In the genomic region with DNA sequence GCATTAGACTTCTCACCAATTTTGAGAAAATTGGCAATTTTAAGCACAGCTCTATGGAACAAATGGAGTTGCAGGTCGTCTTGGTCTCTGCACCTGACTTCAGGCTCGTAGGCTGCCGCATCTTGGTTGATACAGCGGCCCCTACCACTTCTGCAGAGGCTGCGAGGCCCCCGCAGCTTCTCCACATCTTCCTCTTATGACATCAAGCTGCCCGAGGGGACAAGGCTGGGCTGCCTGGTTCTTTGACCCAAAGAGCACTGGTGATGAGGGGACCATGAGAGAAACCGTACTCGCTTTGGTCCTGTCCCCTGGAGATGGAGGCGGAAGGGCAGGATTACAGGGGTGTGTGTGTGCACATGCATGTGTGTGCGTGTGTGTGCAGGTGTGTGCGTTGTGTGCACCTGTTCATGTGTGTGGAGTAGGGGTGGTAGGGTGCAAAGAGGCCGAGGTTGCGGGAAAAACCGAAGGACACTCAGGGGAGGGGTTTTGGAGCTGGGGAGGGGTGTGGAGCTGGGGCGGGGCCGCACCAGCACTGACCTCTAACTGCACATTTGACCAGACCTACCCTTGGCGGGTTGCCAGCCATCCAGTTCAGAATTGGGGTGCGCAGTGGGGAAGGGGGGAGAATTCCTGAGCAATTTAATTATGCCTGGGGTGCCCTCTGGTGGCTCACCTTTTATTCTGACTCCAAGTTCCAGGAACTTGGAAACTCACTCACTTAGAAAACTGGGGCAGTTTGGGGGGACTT, we compare ENCODE assay signal across 8 cellular contexts.
A peak's percentile ranks its signal among the peaks of the same experiment; 100 is the strongest.
DNase-seq lines count a peak whose midpoint lies in the region; ATAC-seq and TF ChIP-seq lines count a peak whose summit lies in the region.

No MANE protein-coding gene starts in this region.

- no peaks in the 10 kb centered on the region for H4K20me1 ChIP-seq in hepatocyte (ENCODE audit: insufficient read depth, poor library complexity, severe bottlenecking)

- peaks cover 15% of the 10 kb centered on the region for H3K9me3 Mint-ChIP-seq in WTC11

- DNase-seq in stimulated activated CD4-positive, alpha-beta T cell treated with anti-CD3 and anti-CD28 coated beads, Interleukin-15, amount 100 ng/mL, for 24 hours = peak; percentile 31
- DNase-seq in stimulated activated CD4-positive, alpha-beta T cell treated with anti-CD3 and anti-CD28 coated beads, Interleukin-2, amount 100 ng/mL, for 48 hours = no peak
- DNase-seq in WTC11 (ENCODE audit: low spot score) = peak; percentile 47
- DNase-seq in hepatocyte (ENCODE audit: low spot score) = peak; percentile 51
- DNase-seq in upper lobe of right lung = no peak
- DNase-seq in NCI-H1930 (lab: John Stamatoyannopoulos, UW) = no peak

- peaks cover 9% of the 10 kb centered on the region; the same call in 1 of the 2 replicates for H3K4me1 Mint-ChIP-seq in WTC11

- CTCF ChIA-PET in WTC11 (lab: Charles Lee) = interaction anchor here (0.7 kb wide), 1 partner anchor 11 kb away, joined by 3 read pairs; no protein-coding TSS in a partner anchor

- H3K4me1 ChIP-seq in hepatocyte (ENCODE audit: insufficient read depth) = no peaks in the 10 kb centered on the region
- peaks cover 5% of the 10 kb centered on the region for H3K4me1 ChIP-seq in upper lobe of right lung

- 0 out of 2 replicates have a peak overlapping the region, but pooled peaks have one; percentile 7 for H3K27ac Mint-ChIP-seq in WTC11

- ATAC-seq in WTC11 = peak; percentile 56
- ATAC-seq in upper lobe of right lung = peak; percentile 35
- ATAC-seq in GM19397 (IDR thresholded peaks at IDR 0.05; ENCODE audit: unreplicated experiment) = no peak
- ATAC-seq in HG03342 (IDR thresholded peaks at IDR 0.05; ENCODE audit: unreplicated experiment) = no peak

- no peak; the same call in 1 of the 2 replicates for TF ChIP-seq CTCF in WTC11 (IDR thresholded peaks at IDR 0.05)
- TF ChIP-seq CTCF in hepatocyte (IDR thresholded peaks at IDR 0.05; ENCODE audit: poor library complexity) = peak; percentile 69
- peak; percentile 53 for TF ChIP-seq CTCF in upper lobe of right lung (IDR thresholded peaks at IDR 0.05)

- no peak overlapping the region for H3K4me2 ChIP-seq in hepatocyte

- POLR2A ChIA-PET in WTC11 (lab: Charles Lee) = no interaction called here

- no peaks in the 10 kb centered on the region for H3K79me2 ChIP-seq in hepatocyte

- peaks cover 14% of the 10 kb centered on the region for H3K36me3 Mint-ChIP-seq in WTC11

- no peak overlapping the region for H3K4me3 Mint-ChIP-seq in WTC11

- no peaks in the 10 kb centered on the region for H3K27me3 ChIP-seq in hepatocyte
- no peaks in the 10 kb centered on the region for H3K27me3 ChIP-seq in upper lobe of right lung

- intact Hi-C loops in upper lobe of right lung (cut with DNase I) = no loop called here

- H3K9me3 ChIP-seq in hepatocyte (ENCODE audit: low read depth) = no peaks in the 10 kb centered on the region
- H3K9me3 ChIP-seq in upper lobe of right lung = no peaks in the 10 kb centered on the region

- H3K4me3 ChIP-seq in hepatocyte (no peak overlapping the region), upper lobe of right lung (no peak overlapping the region)

- no peaks in the 10 kb centered on the region for H3K36me3 ChIP-seq in hepatocyte (replicated peaks; ENCODE audit: insufficient read depth, low read depth)
- no peaks in the 10 kb centered on the region for H3K36me3 ChIP-seq in upper lobe of right lung

- no peaks in the 10 kb centered on the region for H3K9me2 ChIP-seq in hepatocyte (replicated peaks; ENCODE audit: insufficient read depth)

- H2AFZ ChIP-seq in hepatocyte = no peak overlapping the region

- H3K27ac ChIP-seq in hepatocyte = no peak overlapping the region
- H3K27ac ChIP-seq in upper lobe of right lung = no peak overlapping the region

- peaks cover 4% of the 10 kb centered on the region; the same call in 1 of the 2 replicates for H3K27me3 Mint-ChIP-seq in WTC11 (ENCODE audit: low read depth)

- WGBS in hepatocyte (ENCODE audit: low lambda C conversion rate, missing lambda C conversion rate) = 82% methylated on average over 19 of the region's 19 CpGs

TF ChIP-seq in WTC11, 78 proteins besides CTCF, POLR2A, EP300 and RAD21:
- TF ChIP-seq SMAD4 (CRISPR knock-in tag; IDR thresholded peaks at IDR 0.05) (no peak), FOXP1 (CRISPR knock-in tag; IDR thresholded peaks at IDR 0.05; ENCODE audit: borderline replicate concordance) (no peak), OVOL2 (CRISPR knock-in tag; IDR thresholded peaks at IDR 0.05; ENCODE audit: borderline replicate concordance) (no peak), GABPB1 (CRISPR knock-in tag; IDR thresholded peaks at IDR 0.05) (no peak), ZNF396 (CRISPR knock-in tag; IDR thresholded peaks at IDR 0.05; ENCODE audit: borderline replicate concordance) (no peak), ZNF121 (CRISPR knock-in tag; IDR thresholded peaks at IDR 0.05) (no peak)
- TF ChIP-seq, protein P1, sequence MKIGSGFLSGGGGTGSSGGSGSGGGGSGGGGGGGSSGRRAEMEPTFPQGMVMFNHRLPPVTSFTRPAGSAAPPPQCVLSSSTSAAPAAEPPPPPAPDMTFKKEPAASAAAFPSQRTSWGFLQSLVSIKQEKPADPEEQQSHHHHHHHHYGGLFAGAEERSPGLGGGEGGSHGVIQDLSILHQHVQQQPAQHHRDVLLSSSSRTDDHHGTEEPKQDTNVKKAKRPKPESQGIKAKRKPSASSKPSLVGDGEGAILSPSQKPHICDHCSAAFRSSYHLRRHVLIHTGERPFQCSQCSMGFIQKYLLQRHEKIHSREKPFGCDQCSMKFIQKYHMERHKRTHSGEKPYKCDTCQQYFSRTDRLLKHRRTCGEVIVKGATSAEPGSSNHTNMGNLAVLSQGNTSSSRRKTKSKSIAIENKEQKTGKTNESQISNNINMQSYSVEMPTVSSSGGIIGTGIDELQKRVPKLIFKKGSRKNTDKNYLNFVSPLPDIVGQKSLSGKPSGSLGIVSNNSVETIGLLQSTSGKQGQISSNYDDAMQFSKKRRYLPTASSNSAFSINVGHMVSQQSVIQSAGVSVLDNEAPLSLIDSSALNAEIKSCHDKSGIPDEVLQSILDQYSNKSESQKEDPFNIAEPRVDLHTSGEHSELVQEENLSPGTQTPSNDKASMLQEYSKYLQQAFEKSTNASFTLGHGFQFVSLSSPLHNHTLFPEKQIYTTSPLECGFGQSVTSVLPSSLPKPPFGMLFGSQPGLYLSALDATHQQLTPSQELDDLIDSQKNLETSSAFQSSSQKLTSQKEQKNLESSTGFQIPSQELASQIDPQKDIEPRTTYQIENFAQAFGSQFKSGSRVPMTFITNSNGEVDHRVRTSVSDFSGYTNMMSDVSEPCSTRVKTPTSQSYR (CRISPR knock-in tag; IDR thresholded peaks at IDR 0.05) = no peak
- TF ChIP-seq, protein P2, sequence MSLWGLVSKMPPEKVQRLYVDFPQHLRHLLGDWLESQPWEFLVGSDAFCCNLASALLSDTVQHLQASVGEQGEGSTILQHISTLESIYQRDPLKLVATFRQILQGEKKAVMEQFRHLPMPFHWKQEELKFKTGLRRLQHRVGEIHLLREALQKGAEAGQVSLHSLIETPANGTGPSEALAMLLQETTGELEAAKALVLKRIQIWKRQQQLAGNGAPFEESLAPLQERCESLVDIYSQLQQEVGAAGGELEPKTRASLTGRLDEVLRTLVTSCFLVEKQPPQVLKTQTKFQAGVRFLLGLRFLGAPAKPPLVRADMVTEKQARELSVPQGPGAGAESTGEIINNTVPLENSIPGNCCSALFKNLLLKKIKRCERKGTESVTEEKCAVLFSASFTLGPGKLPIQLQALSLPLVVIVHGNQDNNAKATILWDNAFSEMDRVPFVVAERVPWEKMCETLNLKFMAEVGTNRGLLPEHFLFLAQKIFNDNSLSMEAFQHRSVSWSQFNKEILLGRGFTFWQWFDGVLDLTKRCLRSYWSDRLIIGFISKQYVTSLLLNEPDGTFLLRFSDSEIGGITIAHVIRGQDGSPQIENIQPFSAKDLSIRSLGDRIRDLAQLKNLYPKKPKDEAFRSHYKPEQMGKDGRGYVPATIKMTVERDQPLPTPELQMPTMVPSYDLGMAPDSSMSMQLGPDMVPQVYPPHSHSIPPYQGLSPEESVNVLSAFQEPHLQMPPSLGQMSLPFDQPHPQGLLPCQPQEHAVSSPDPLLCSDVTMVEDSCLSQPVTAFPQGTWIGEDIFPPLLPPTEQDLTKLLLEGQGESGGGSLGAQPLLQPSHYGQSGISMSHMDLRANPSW (CRISPR knock-in tag; conservative IDR thresholded peaks at IDR 0.05; ENCODE audit: low read depth) = no peak

Comparison
In these comparisons a context has a peak if more than half of its experiments do, and no peak if none do; other contexts are left out.
1. DNase-seq: peak in stimulated activated CD4-positive, alpha-beta T cell treated with anti-CD3 and anti-CD28 coated beads, Interleukin-15, amount 100 ng/mL, for 24 hours (single experiment), WTC11 (single experiment) and hepatocyte (single experiment); none in stimulated activated CD4-positive, alpha-beta T cell treated with anti-CD3 and anti-CD28 coated beads, Interleukin-2, amount 100 ng/mL, for 48 hours (0 of 2), upper lobe of right lung (single experiment) and NCI-H1930 (0 of 2).
2. ATAC-seq: peak in WTC11 (single experiment) and upper lobe of right lung (single experiment); none in GM19397 (single experiment) and HG03342 (single experiment).